12 cellular contexts compared by ENCODE assay signal in the genomic region with DNA sequence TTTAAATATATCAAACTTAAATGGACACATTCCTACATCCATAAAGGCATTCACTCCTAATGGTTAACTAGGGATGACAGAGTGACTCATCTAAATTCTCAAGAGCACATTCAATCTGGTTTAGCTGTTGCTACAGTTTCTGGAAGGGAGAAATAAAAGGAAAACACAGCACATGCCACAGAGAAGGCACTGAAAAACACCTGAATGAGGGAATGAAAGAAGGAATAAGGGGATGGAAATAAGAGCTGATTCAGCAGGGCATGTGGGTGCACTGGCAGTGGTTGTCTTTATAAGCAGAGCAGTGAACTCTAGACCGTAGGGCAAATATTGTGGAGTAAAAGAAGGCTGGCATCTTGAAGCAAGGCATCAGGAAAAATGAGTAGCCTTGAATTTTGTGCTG.
DNase-seq lines count a peak whose midpoint lies in the region; ATAC-seq and TF ChIP-seq lines count a peak whose summit lies in the region.
"Had no signal": no experiment of that assay in that cellular context is flagged by ENCODE, and none has a peak within 500 bp of the region (broad histone marks: within the 10 kb centered on the region; RNA-seq: fewer than 3 reads in every experiment).

No MANE protein-coding gene starts in this region.

- TF ChIP-seq POLR2A in heart left ventricle (IDR thresholded peaks at IDR 0.05), result no peak

- peak; percentile 61 for ATAC-seq in RWPE2 (ENCODE audit: low read depth)
- no peak for ATAC-seq in heart left ventricle
- ATAC-seq: activated T-cell treated with anti-CD3 and anti-CD28 coated beads, Interleukin-2, amount 50 U/mL, for 72 hours had no signal

- H3K27me3 ChIP-seq in RWPE2 (ENCODE audit: insufficient read depth, poor library complexity, severe bottlenecking) (no peaks in the 10 kb centered on the region), heart left ventricle (no peaks in the 10 kb centered on the region)

- no peaks in the 10 kb centered on the region for H3K9me3 ChIP-seq in RWPE2 (ENCODE audit: severe bottlenecking)
- H3K9me3 ChIP-seq in heart left ventricle, result peaks cover 0 to 17% (median 0%) of the 10 kb centered on the region in 12 donors

- intact Hi-C loops in heart left ventricle (cut with DNase I), result no loop called here

- TF ChIP-seq CTCF in RWPE2 (IDR thresholded peaks at IDR 0.05; ENCODE audit: poor library complexity, severe bottlenecking) (no peak), heart left ventricle (IDR thresholded peaks at IDR 0.05) (no peak)

- H3K27ac ChIP-seq in RWPE2 (ENCODE audit: poor library complexity, severe bottlenecking), result no peak overlapping the region
- H3K27ac ChIP-seq in heart left ventricle, result no peak overlapping the region

- H3K4me3 ChIP-seq in RWPE2 (ENCODE audit: severe bottlenecking), result no peak overlapping the region
- no peak overlapping the region for H3K4me3 ChIP-seq in heart left ventricle

- H3K4me1 ChIP-seq in RWPE2 (ENCODE audit: insufficient read depth, poor library complexity, severe bottlenecking), result no peaks in the 10 kb centered on the region
- H3K4me1 ChIP-seq in heart left ventricle, result peaks cover 0 to 4% (median 0%) of the 10 kb centered on the region in 12 donors

- DNase-seq in GM04503 (ENCODE audit: low read depth) (peak; percentile 35), RWPE2 (ENCODE audit: low spot score) (no peak), fibroblast of peridontal ligament (ENCODE audit: extremely low read depth) (peak; percentile 56), renal cortical epithelial cell (ENCODE audit: low read depth) (peak; percentile 97), SIG-M5 (lab: John Stamatoyannopoulos, UW) (no peak), heart left ventricle (no peak), NCI-H2227 (lab: John Stamatoyannopoulos, UW; ENCODE audit: unreplicated experiment) (no peak)
- DNase-seq in activated T-cell treated with anti-CD3 and anti-CD28 coated beads, Interleukin-2, amount 50 U/mL, for 48 hours, result no peak
- DNase-seq: activated T-cell treated with anti-CD3 and anti-CD28 coated beads, Interleukin-2, amount 50 U/mL, for 72 hours; foreskin melanocyte; NCI-H2171; Right ventricle myocardium superior had no signal

- WGBS in heart left ventricle, 4 donors, result 94 to 97% (median 96%) methylated on average over 1 of the region's 1 CpG

- H3K36me3 ChIP-seq in RWPE2 (ENCODE audit: low read depth), result peaks cover 23% of the 10 kb centered on the region
- H3K36me3 ChIP-seq in heart left ventricle, result peaks cover 0 to 6% (median 0%) of the 10 kb centered on the region in 9 donors

Comparison
In these comparisons a context has a peak if more than half of its experiments do, and no peak if none do; other contexts are left out.
1. DNase-seq: peak in GM04503 (single experiment), fibroblast of peridontal ligament (single experiment) and renal cortical epithelial cell (single experiment); none in RWPE2 (single experiment), SIG-M5 (single experiment), heart left ventricle (0 of 5), NCI-H2227 (single experiment) and activated T-cell treated with anti-CD3 and anti-CD28 coated beads, Interleukin-2, amount 50 U/mL, for 48 hours (0 of 2).